ENCODE assay signal across 1 cellular context in genomic region chr3:119019767-119020518, GRCh38.
TF ChIP-seq lines count a peak whose summit lies in the region.

No MANE protein-coding gene starts in this region.

TF ChIP-seq in WTC11, 78 proteins besides CTCF, POLR2A, EP300 and RAD21 (continued from another document):
- TF ChIP-seq ZSCAN18 (CRISPR knock-in tag; IDR thresholded peaks at IDR 0.05) (no peak), ATF3 (CRISPR knock-in tag; conservative IDR thresholded peaks at IDR 0.05) (no peak), ATF1 (CRISPR knock-in tag; IDR thresholded peaks at IDR 0.05) (no peak), IRF2 (CRISPR knock-in tag; IDR thresholded peaks at IDR 0.05; ENCODE audit: borderline replicate concordance, low read depth) (no peak), RORB (CRISPR knock-in tag; IDR thresholded peaks at IDR 0.05) (no peak), SMAD3 (CRISPR knock-in tag; IDR thresholded peaks at IDR 0.05; ENCODE audit: borderline replicate concordance) (no peak), PRDM15 (CRISPR knock-in tag; IDR thresholded peaks at IDR 0.05) (no peak), PRRX2 (CRISPR knock-in tag; IDR thresholded peaks at IDR 0.05) (no peak)
